ENCODE assay signal across 16 cellular contexts in the genomic region with DNA sequence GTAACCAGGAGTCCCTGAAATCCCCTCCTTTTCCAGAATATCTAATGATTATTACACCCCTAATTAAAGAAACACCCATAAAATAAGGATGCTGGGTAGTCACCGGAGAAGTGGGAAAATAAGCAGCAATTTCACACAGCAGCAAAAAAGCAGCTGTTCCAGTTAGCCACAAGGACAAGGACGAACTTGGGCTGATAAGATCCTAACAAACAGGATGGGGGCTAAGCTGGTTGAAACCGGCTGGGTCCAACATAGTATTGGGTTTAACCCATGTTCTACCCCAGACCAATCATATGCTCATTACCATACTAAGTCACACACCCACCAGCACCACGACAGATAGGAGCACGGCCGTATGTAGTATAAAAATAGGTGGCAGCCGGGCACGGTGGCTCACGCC.
A peak's percentile ranks its signal among the peaks of the same experiment; 100 is the strongest.
DNase-seq lines count a peak whose midpoint lies in the region; TF ChIP-seq lines count a peak whose summit lies in the region.
"Had no signal": no experiment of that assay in that cellular context is flagged by ENCODE, and none has a peak within 500 bp of the region (broad histone marks: within the 10 kb centered on the region; RNA-seq: fewer than 3 reads in every experiment).

No MANE protein-coding gene starts in this region.

- TF ChIP-seq CTCF in chondrocyte (IDR thresholded peaks at IDR 0.05): no peak

- H3K36me3 Mint-ChIP-seq in chondrocyte (ENCODE audit: low read depth): no peaks in the 10 kb centered on the region
- H3K36me3 Mint-ChIP-seq: CD4-positive, CD25-positive, alpha-beta regulatory T cell; CD8-positive, alpha-beta T cell had no signal

- no peak overlapping the region for H3K27ac Mint-ChIP-seq in chondrocyte (ENCODE audit: unreplicated experiment)
- H3K27ac Mint-ChIP-seq: B cell; CD4-positive, CD25-positive, alpha-beta regulatory T cell; CD8-positive, alpha-beta T cell had no signal

- no peak overlapping the region for H3K4me3 Mint-ChIP-seq in chondrocyte (ENCODE audit: unreplicated experiment)
- H3K4me3 Mint-ChIP-seq: B cell; CD4-positive, CD25-positive, alpha-beta regulatory T cell; CD8-positive, alpha-beta T cell had no signal

- DNase-seq in DMS53 (lab: John Stamatoyannopoulos, UW) (peak; percentile 56), DMS53 treated with DMSO at 0.1 percent for 48 hours (lab: John Stamatoyannopoulos, UW; ENCODE audit: unreplicated experiment) (no peak), LHCN-M2 (ENCODE audit: low read depth) (peak; percentile 14), chondrocyte (ENCODE audit: low spot score) (peak; percentile 37), NCI-H2107 (lab: John Stamatoyannopoulos, UW) (no peak)
- DNase-seq in stimulated activated CD4-positive, alpha-beta T cell treated with anti-CD3 and anti-CD28 coated beads, Interleukin-4, amount 100 ng/mL, for 4 hours: no peak
- DNase-seq: Caco-2; CD4-positive, CD25-positive, alpha-beta regulatory T cell; CD8-positive, alpha-beta T cell; DMS153; DMS79 treated with DMSO at 0.1 percent for 48 hours; GDM1; GM23248; H7; HCEC 1CT had no signal

- no peaks in the 10 kb centered on the region for H3K4me1 Mint-ChIP-seq in chondrocyte (ENCODE audit: low read depth)
- H3K4me1 Mint-ChIP-seq: B cell; CD4-positive, CD25-positive, alpha-beta regulatory T cell had no signal

- H3K9me3 Mint-ChIP-seq in chondrocyte (ENCODE audit: low read depth): peaks cover 19% of the 10 kb centered on the region
- H3K9me3 Mint-ChIP-seq: CD8-positive, alpha-beta T cell had no signal

- peaks cover 3% of the 10 kb centered on the region for H3K27me3 Mint-ChIP-seq in chondrocyte (ENCODE audit: low read depth)
- H3K27me3 Mint-ChIP-seq: B cell; CD4-positive, CD25-positive, alpha-beta regulatory T cell had no signal

Comparison
In these comparisons a context has a peak if more than half of its experiments do, and no peak if none do; other contexts are left out.
1. DNase-seq: peak in DMS53 (single experiment), LHCN-M2 (single experiment) and chondrocyte (single experiment); none in DMS53 treated with DMSO at 0.1 percent for 48 hours (single experiment), NCI-H2107 (single experiment) and stimulated activated CD4-positive, alpha-beta T cell treated with anti-CD3 and anti-CD28 coated beads, Interleukin-4, amount 100 ng/mL, for 4 hours (0 of 2).